ENCODE assay signal across 7 cellular contexts in the genomic region with DNA sequence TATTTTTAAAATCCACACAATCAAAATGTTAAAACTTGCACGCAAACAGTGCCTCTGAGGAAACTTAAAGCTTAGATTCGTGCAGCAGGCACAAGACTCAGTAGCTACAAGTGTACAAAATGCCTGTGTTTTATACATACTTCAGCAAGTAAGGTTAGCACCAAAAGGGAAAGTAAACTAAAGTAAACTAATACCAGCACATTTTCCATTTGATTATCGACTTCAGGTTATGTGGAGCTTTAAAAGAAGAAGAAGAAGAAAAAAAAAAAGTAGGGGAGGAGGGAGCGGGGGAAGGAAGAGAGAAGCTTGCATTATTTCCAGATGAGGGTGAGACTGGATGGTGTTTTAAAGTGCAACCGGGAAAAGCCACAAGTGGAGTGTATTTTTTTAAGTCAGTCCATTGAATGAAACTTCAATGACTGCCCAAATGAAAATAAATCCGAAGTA. TPM values are rescaled to one million over a fixed set of nuclear protein-coding genes. Genes with fewer than 3 reads are reported as not detected.
DNase-seq lines count a peak whose midpoint lies in the region; FAIRE-seq and TF ChIP-seq lines count a peak whose summit lies in the region.

No MANE protein-coding gene starts in this region.

- WGBS in adrenal gland, 4 donors: 0 to 1% (median 1%) methylated on average over 6 of the region's 6 CpGs

- TF ChIP-seq POLR2A in GM12891 (IDR thresholded peaks at IDR 0.05; ENCODE audit: low read depth, low read length) (no peak), adrenal gland (IDR thresholded peaks at IDR 0.05) (no peak)

- peak overlapping the region; percentile 81 to 94 (median 89) for H3K27ac ChIP-seq in adrenal gland

- H3K4me1 ChIP-seq in adrenal gland (replicated peaks in 1 of 2) (peaks cover 5 to 26% of the 10 kb centered on the region in 2 donors), skeletal muscle satellite cell (ENCODE audit: control insufficient read depth, insufficient read depth, low read length) (peaks cover 21% of the 10 kb centered on the region)

- no peak for DNase-seq in GM12891 (ENCODE audit: insufficient read length, low spot score)
- DNase-seq in HT-29 (ENCODE audit: low spot score): peak; percentile 64
- no peak for DNase-seq in adrenal gland
- DNase-seq in iPS-NIHi7 (ENCODE audit: extremely low spot score): no peak
- DNase-seq in kidney glomerular epithelial cell (lab: John Stamatoyannopoulos, UW): no peak

- H3K36me3 ChIP-seq in adrenal gland (replicated peaks in 1 of 2) (no peaks in the 10 kb centered on the region), skeletal muscle satellite cell (ENCODE audit: insufficient read depth, low read length) (no peaks in the 10 kb centered on the region)

- peak overlapping the region; percentile 84 for H3K9ac ChIP-seq in skeletal muscle satellite cell (ENCODE audit: low read depth, low read length)

- TF ChIP-seq CTCF in adrenal gland (IDR thresholded peaks at IDR 0.05): no peak

- intact Hi-C loops in adrenal gland (cut with DNase I): loop anchor here (10.0 kb wide), 4 partner anchors 378 to 848 kb away; no protein-coding TSS in a partner anchor

- H3K27me3 ChIP-seq in adrenal gland: no peaks in the 10 kb centered on the region
- no peaks in the 10 kb centered on the region for H3K27me3 ChIP-seq in skeletal muscle satellite cell (ENCODE audit: control insufficient read depth, insufficient read depth, low read length)

- H3K4me3 ChIP-seq in adrenal gland (peak overlapping the region; percentile 6 to 69 (median 33)), iPS-11a (ENCODE audit: low read depth, low read length) (peak overlapping the region; percentile 65), skeletal muscle satellite cell (ENCODE audit: low read length) (peak overlapping the region; percentile 76)

- peak; percentile 64 for FAIRE-seq in GM12891 (lab: Jason Lieb, UNC)

- H3K9me3 ChIP-seq in adrenal gland (replicated peaks in 1 of 3): no peaks in the 10 kb centered on the region
- no peaks in the 10 kb centered on the region for H3K9me3 ChIP-seq in skeletal muscle satellite cell (replicated peaks; ENCODE audit: low read length)

- peak overlapping the region; percentile 84 for H3K4me2 ChIP-seq in skeletal muscle satellite cell (ENCODE audit: low read length)

TF ChIP-seq in GM12891, 5 proteins besides CTCF, POLR2A, EP300 and RAD21:
- TF ChIP-seq POLR2AphosphoS5 (IDR thresholded peaks at IDR 0.05; ENCODE audit: low read depth, low read length): no peak
- TF ChIP-seq PAX5 (IDR thresholded peaks at IDR 0.05; ENCODE audit: insufficient read depth, low read length, severe bottlenecking): no peak
- no peak for TF ChIP-seq TAF1 (IDR thresholded peaks at IDR 0.05; ENCODE audit: low read depth, low read length)
- TF ChIP-seq SPI1 (IDR thresholded peaks at IDR 0.05; ENCODE audit: low read depth, low read length): no peak
- no peak for TF ChIP-seq POU2F2 (IDR thresholded peaks at IDR 0.05; ENCODE audit: low read depth, low read length)

RNA-seq across cellular contexts. Expression of a gene that starts 0.6 kb away (rescaled TPM):
- 2.3 TPM for polyA plus RNA-seq in GM12891 (2012; ENCODE audit: low read depth, missing spikeins)
- 17.3 and 21.6 TPM in 2 replicates for total RNA-seq in HT-29 (2014; rRNA removed; shearing (Covaris generic))
- total RNA-seq in adrenal gland: 1 to 10 TPM in 4 of 8 donors, under 1 TPM in 4; 0.54 to 2.5 (median 0.95) TPM
- polyA plus RNA-seq in adrenal gland: under 1 TPM; 0.24 to 0.91 (median 0.72) TPM
- 41.3 and 44.1 TPM in 2 replicates for total RNA-seq in skeletal muscle satellite cell (2012; rRNA removed)
